In the genomic region with DNA sequence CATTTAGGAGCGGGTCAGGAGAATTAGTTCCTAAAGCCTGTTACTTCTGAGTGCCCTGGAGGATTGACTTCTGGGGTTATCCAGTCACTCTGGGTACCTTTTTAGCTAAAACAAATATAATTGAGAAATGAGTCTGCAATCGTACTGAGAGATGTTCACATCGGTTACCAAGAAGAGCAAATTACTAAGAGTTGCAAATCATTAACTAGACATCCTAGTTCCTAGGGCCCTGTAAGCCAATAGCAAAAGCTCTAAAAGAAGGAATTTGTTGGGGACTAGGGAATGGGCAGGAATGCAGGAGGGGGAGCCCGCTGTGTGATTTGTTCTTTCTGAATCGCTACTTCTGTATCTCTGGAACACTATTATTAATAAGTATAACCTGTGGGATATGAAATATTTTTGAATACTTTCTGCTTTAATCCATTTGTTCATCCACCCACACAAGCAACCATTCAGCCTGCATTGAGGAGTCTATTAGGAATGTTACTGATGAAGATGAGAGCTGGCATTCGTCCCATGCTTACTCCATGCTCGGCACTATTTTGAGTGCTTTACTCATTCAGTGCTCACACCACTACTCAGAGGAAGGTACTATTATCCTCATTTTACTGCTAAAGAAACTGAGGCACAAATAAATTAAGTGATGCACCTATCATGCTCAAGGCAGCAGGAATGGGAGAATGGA, we compare ENCODE assay signal across 23 cellular contexts. TPM values are rescaled to one million over a fixed set of nuclear protein-coding genes. Genes with fewer than 3 reads are reported as not detected.
A peak's percentile ranks its signal among the peaks of the same experiment; 100 is the strongest.
DNase-seq lines count a peak whose midpoint lies in the region; ATAC-seq, FAIRE-seq and TF ChIP-seq lines count a peak whose summit lies in the region.
"Had no signal": no experiment of that assay in that cellular context is flagged by ENCODE, and none has a peak within 500 bp of the region (broad histone marks: within the 10 kb centered on the region; RNA-seq: fewer than 3 reads in every experiment).

No MANE protein-coding gene starts in this region.

- no peak overlapping the region for H3K27ac Mint-ChIP-seq in activated T-helper 2 cell treated with anti-CD3 and anti-CD28 coated beads, Interferon-gamma antibody, Interleukin-2, Interleukin-4, amounts not matched to agents 10 μg/mL and 5 μg/mL and 100 μg/mL, durations not matched to agents 14 hours and 24 hours and 36 hours
- no peak overlapping the region for H3K27ac Mint-ChIP-seq in stimulated activated naive CD8-positive, alpha-beta T cell treated with anti-CD3 and anti-CD28 coated beads, Interleukin-15, amount 100 ng/mL, for 72 hours
- H3K27ac Mint-ChIP-seq: CD8-positive, alpha-beta memory T cell; IgD-negative memory B cell had no signal

- H3K4me3 ChIP-seq in AG10803 (ENCODE audit: low read length) = no peak overlapping the region
- H3K4me3 ChIP-seq in fibroblast of mammary gland (ENCODE audit: control insufficient read depth, low read depth, low read length) = no peak overlapping the region
- H3K4me3 ChIP-seq: Peyer's patch, SJCRH30 had no signal

- peak; percentile 33 for ATAC-seq in left lobe of liver
- ATAC-seq in GM19455 (IDR thresholded peaks at IDR 0.05; ENCODE audit: unreplicated experiment) = no peak
- no peak for ATAC-seq in stimulated activated naive CD8-positive, alpha-beta T cell treated with anti-CD3 and anti-CD28 coated beads, Interleukin-15, amount 100 ng/mL, for 72 hours

- FAIRE-seq in RCC 7860 (lab: Jason Lieb, UNC) = peak; percentile 74
- FAIRE-seq: A204.1 had no signal

- DNase-seq in AG10803 (ENCODE audit: low read depth) (peak; percentile 46), RCC 7860 (ENCODE audit: low spot score) (peak; percentile 49), fibroblast of mammary gland (ENCODE audit: low read depth) (peak; percentile 74), left lobe of liver (ENCODE audit: low spot score) (no peak), C1 segment of cervical spinal cord (lab: John Stamatoyannopoulos, UW) (no peak)
- no peak for DNase-seq in activated T-helper 2 cell treated with anti-CD3 and anti-CD28 coated beads, Interferon-gamma antibody, Interleukin-2, Interleukin-4, amounts not matched to agents 10 μg/mL and 5 μg/mL and 100 μg/mL, durations not matched to agents 14 hours and 24 hours and 36 hours (ENCODE audit: low spot score)
- DNase-seq in stimulated activated naive CD8-positive, alpha-beta T cell treated with anti-CD3 and anti-CD28 coated beads, Interleukin-15, amount 100 ng/mL, for 72 hours = no peak
- DNase-seq: Calu3; CD8-positive, alpha-beta memory T cell; DMS153; GDM1; MV-4-11; NCI-H1105 treated with DMSO at 0.1 percent for 48 hours; NCI-H1694; NCI-H2081; NCI-H2171 treated with DMSO at 0.1 percent for 48 hours; NCI-H526; Peyer's patch; SJCRH30 had no signal

- H3K4me3 Mint-ChIP-seq in activated T-helper 2 cell treated with anti-CD3 and anti-CD28 coated beads, Interferon-gamma antibody, Interleukin-2, Interleukin-4, amounts not matched to agents 10 μg/mL and 5 μg/mL and 100 μg/mL, durations not matched to agents 14 hours and 24 hours and 36 hours (ENCODE audit: low read depth) = no peak overlapping the region
- H3K4me3 Mint-ChIP-seq in stimulated activated naive CD8-positive, alpha-beta T cell treated with anti-CD3 and anti-CD28 coated beads, Interleukin-15, amount 100 ng/mL, for 72 hours = no peak overlapping the region
- H3K4me3 Mint-ChIP-seq: CD8-positive, alpha-beta memory T cell; IgD-negative memory B cell had no signal

- H3K36me3 Mint-ChIP-seq in activated T-helper 2 cell treated with anti-CD3 and anti-CD28 coated beads, Interferon-gamma antibody, Interleukin-2, Interleukin-4, amounts not matched to agents 10 μg/mL and 5 μg/mL and 100 μg/mL, durations not matched to agents 14 hours and 24 hours and 36 hours (ENCODE audit: low read depth) = no peaks in the 10 kb centered on the region
- H3K36me3 Mint-ChIP-seq: CD8-positive, alpha-beta memory T cell; IgD-negative memory B cell had no signal

- H3K9me3 Mint-ChIP-seq in activated T-helper 2 cell treated with anti-CD3 and anti-CD28 coated beads, Interferon-gamma antibody, Interleukin-2, Interleukin-4, amounts not matched to agents 10 μg/mL and 5 μg/mL and 100 μg/mL, durations not matched to agents 14 hours and 24 hours and 36 hours = no peaks in the 10 kb centered on the region
- H3K9me3 Mint-ChIP-seq in stimulated activated naive CD8-positive, alpha-beta T cell treated with anti-CD3 and anti-CD28 coated beads, Interleukin-15, amount 100 ng/mL, for 72 hours = peaks cover under 1 to 8% of the 10 kb centered on the region in 2 donors

- TF ChIP-seq CTCF in AG10803 (conservative IDR thresholded peaks at IDR 0.05; ENCODE audit: low read length) (no peak), fibroblast of mammary gland (conservative IDR thresholded peaks at IDR 0.05; ENCODE audit: control insufficient read depth, insufficient read depth, low read depth, low read length) (no peak)

- peaks cover 2% of the 10 kb centered on the region for H3K27me3 Mint-ChIP-seq in activated T-helper 2 cell treated with anti-CD3 and anti-CD28 coated beads, Interferon-gamma antibody, Interleukin-2, Interleukin-4, amounts not matched to agents 10 μg/mL and 5 μg/mL and 100 μg/mL, durations not matched to agents 14 hours and 24 hours and 36 hours (ENCODE audit: low read depth)
- no peaks in the 10 kb centered on the region for H3K27me3 Mint-ChIP-seq in stimulated activated naive CD8-positive, alpha-beta T cell treated with anti-CD3 and anti-CD28 coated beads, Interleukin-15, amount 100 ng/mL, for 72 hours

- intact Hi-C loops in activated T-helper 2 cell treated with anti-CD3 and anti-CD28 coated beads, Interferon-gamma antibody, Interleukin-2, Interleukin-4, amounts not matched to agents 10 μg/mL and 5 μg/mL and 100 μg/mL, durations not matched to agents 14 hours and 24 hours and 36 hours (cut with micrococcal nuclease) = no loop called here

- H3K4me1 Mint-ChIP-seq in activated T-helper 2 cell treated with anti-CD3 and anti-CD28 coated beads, Interferon-gamma antibody, Interleukin-2, Interleukin-4, amounts not matched to agents 10 μg/mL and 5 μg/mL and 100 μg/mL, durations not matched to agents 14 hours and 24 hours and 36 hours (ENCODE audit: low read depth) = no peaks in the 10 kb centered on the region
- H3K4me1 Mint-ChIP-seq in stimulated activated naive CD8-positive, alpha-beta T cell treated with anti-CD3 and anti-CD28 coated beads, Interleukin-15, amount 100 ng/mL, for 72 hours = no peaks in the 10 kb centered on the region
- H3K4me1 Mint-ChIP-seq: CD8-positive, alpha-beta memory T cell had no signal

RNA-seq across cellular contexts. Expression of a gene that starts 31.5 kb away (rescaled TPM):
- total RNA-seq in left lobe of liver = not detected
- total RNA-seq in activated T-helper 2 cell treated with anti-CD3 and anti-CD28 coated beads, Interferon-gamma antibody, Interleukin-2, Interleukin-4, amounts not matched to agents 10 μg/mL and 5 μg/mL and 100 μg/mL, durations not matched to agents 14 hours and 24 hours and 36 hours = not detected in 2 replicates
- total RNA-seq: Calu3; CD8-positive, alpha-beta memory T cell; OCI-LY7; SJCRH30 had no signal

Comparison
In these comparisons a context has a peak if more than half of its experiments do, and no peak if none do; other contexts are left out.
1. DNase-seq: peak in AG10803 (single experiment), RCC 7860 (single experiment) and fibroblast of mammary gland (single experiment); none in left lobe of liver (single experiment), activated T-helper 2 cell treated with anti-CD3 and anti-CD28 coated beads, Interferon-gamma antibody, Interleukin-2, Interleukin-4, amounts not matched to agents 10 μg/mL and 5 μg/mL and 100 μg/mL, durations not matched to agents 14 hours and 24 hours and 36 hours (single experiment), stimulated activated naive CD8-positive, alpha-beta T cell treated with anti-CD3 and anti-CD28 coated beads, Interleukin-15, amount 100 ng/mL, for 72 hours (0 of 2) and C1 segment of cervical spinal cord (0 of 14).